ENCODE assay signal across 27 cellular contexts in the genomic region with DNA sequence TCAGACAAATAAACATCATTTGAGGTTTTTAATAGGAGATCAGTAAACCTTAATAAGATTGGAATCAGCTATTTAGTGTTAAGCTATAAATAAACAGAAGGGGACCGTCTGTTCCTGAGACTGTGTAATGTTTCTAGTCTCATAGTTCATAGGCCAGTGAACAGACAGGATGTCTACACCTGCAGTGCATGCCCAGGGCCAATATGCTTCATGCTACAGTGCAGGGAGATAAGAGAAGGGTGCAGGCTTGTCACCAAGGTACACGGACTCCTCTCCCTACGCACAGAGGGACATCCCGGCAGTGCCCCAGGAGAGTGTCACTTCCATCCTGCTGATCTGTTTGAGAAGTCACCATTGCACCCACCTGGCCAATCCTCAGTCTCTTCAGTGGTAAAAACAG.
"Had no signal": no experiment of that assay in that cellular context is flagged by ENCODE, and none has a peak within 500 bp of the region (broad histone marks: within the 10 kb centered on the region; RNA-seq: fewer than 3 reads in every experiment).

No MANE protein-coding gene starts in this region.

- H3K9me3 ChIP-seq: esophagus squamous epithelium, gastroesophageal sphincter, heart right ventricle had no signal

- H3K27me3 ChIP-seq: brain microvascular endothelial cell had no signal

- H3K4me1 ChIP-seq: gastroesophageal sphincter had no signal

- H3K27ac ChIP-seq: brain microvascular endothelial cell, coronary artery, dorsolateral prefrontal cortex, esophagus squamous epithelium, gastroesophageal sphincter, heart right ventricle had no signal

- H3K4me3 ChIP-seq: coronary artery, dorsolateral prefrontal cortex, esophagus squamous epithelium, gastroesophageal sphincter, heart right ventricle had no signal

- H3K36me3 ChIP-seq: brain microvascular endothelial cell, esophagus squamous epithelium, gastroesophageal sphincter, heart right ventricle had no signal

- DNase-seq: activated CD4-positive, alpha-beta memory T cell treated with anti-CD3 and anti-CD28 coated beads, Interleukin-2, amount 10 ng/mL, durations not matched to agents 7 days and 5 days; activated CD4-positive, alpha-beta T cell treated with anti-CD3 and anti-CD28 coated beads for 36 hours; activated CD4-positive, alpha-beta T cell treated with anti-CD3 and anti-CD28 coated beads, Interleukin-2, amount 10 ng/mL, durations not matched to agents 7 days and 5 days; activated CD4-positive, alpha-beta T cell treated with anti-CD3 and anti-CD28 coated beads, Interleukin-2, amount 50 U/mL, for 4 hours; activated CD4-positive, CD25-positive, alpha-beta regulatory T cell; activated CD4-positive, CD25-positive, alpha-beta regulatory T cell treated with anti-CD3 and anti-CD28 coated beads, Interleukin-2, amount 50 U/mL, for 72 hours; activated CD8-positive, alpha-beta memory T cell treated with anti-CD3 and anti-CD28 coated beads, Interleukin-2, amount 50 U/mL, for 48 hours; activated gamma-delta T cell; activated naive CD4-positive, alpha-beta T cell; activated naive CD4-positive, alpha-beta T cell treated with anti-CD3 and anti-CD28 coated beads, Interleukin-2, amount 50 U/mL, for 16 hours; activated T-cell treated with anti-CD3 and anti-CD28 coated beads for 4 hours; activated T-cell treated with anti-CD3 and anti-CD28 coated beads, Interleukin-2, amount 50 U/mL, for 24 hours; activated T-cell treated with anti-CD3 and anti-CD28 coated beads, Interleukin-2, amount 50 U/mL, for 72 hours; amniotic stem cell; anterior cingulate cortex; brain microvascular endothelial cell; dorsolateral prefrontal cortex; effector memory CD4-positive, alpha-beta T cell; endodermal cell; erythroblast; esophagus squamous epithelium; foreskin melanocyte; heart right ventricle; T-cell; T1000 had no signal

- ATAC-seq: activated CD4-positive, alpha-beta T cell treated with anti-CD3 and anti-CD28 coated beads for 36 hours; activated T-cell treated with anti-CD3 and anti-CD28 coated beads, Interleukin-2, amount 50 U/mL, for 72 hours; gastroesophageal sphincter; heart right ventricle; T-cell had no signal
